ENCODE assay signal across 8 cellular contexts in the genomic region with DNA sequence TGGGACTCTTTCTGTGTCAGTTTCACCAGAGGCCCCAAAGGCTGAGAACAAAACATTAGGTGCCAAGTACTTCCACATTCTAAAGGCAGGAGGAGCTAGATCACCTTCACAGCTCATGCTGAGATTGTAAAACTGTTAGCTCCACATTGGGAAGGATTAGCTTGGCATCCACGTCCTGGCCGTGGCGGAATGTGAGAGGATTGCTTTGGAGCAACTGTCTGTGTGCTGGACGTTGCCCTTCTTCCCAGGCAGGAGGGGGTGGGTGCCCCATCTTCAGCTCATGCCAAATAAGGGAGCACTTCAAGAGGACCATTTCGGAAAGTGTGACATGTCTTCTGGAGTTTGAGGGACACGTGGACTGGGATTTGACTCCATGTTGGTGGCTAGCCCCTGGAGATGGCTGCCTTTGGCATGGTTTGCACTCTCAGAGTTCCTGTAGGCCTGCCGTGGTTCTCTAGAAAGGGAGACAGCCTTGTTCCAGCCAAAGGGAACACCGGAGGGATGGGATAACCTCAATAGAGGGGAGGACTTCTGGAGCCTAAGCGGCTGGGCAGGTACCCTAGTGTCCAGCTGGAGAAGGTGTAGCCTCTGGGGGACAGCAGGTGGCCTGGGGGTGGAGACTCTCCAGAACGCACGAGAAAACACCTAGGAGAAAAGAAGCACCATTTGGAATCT. TPM values are rescaled to one million over a fixed set of nuclear protein-coding genes. Genes with fewer than 3 reads are reported as not detected.
A peak's percentile ranks its signal among the peaks of the same experiment; 100 is the strongest.
DNase-seq lines count a peak whose midpoint lies in the region; FAIRE-seq and TF ChIP-seq lines count a peak whose summit lies in the region.
"Had no signal": no experiment of that assay in that cellular context is flagged by ENCODE, and none has a peak within 500 bp of the region (broad histone marks: within the 10 kb centered on the region; RNA-seq: fewer than 3 reads in every experiment).

No MANE protein-coding gene starts in this region.

- no peak overlapping the region for H2BK15ac ChIP-seq in H1 (ENCODE audit: low read length)

- H3K79me2 ChIP-seq in MM.1S (ENCODE audit: low read length) (no peaks in the 10 kb centered on the region), H1 (ENCODE audit: control insufficient read depth in 1 of 2, insufficient read depth in 2 of 2, low read length in 2 of 2) (no peaks in the 10 kb centered on the region)

- no peak overlapping the region for H3K14ac ChIP-seq in H1 (ENCODE audit: insufficient read length)

- H3K27ac Mint-ChIP-seq in progenitor cell of endocrine pancreas = peak overlapping the region; percentile 20

- no peaks in the 10 kb centered on the region for H4K20me1 ChIP-seq in MM.1S (ENCODE audit: insufficient read depth, low read length)
- H4K20me1 ChIP-seq in H1 (replicated peaks in 1 of 2; ENCODE audit: control insufficient read depth in 1 of 2, insufficient read depth in 2 of 2, low read length in 2 of 2) = no peaks in the 10 kb centered on the region

- H3K56ac ChIP-seq in H1 (replicated peaks; ENCODE audit: insufficient read length, low read depth, low read length) = no peak overlapping the region

- H3K4me1 Mint-ChIP-seq in progenitor cell of endocrine pancreas (ENCODE audit: low read depth) = peaks cover 3% of the 10 kb centered on the region

- H3K23ac ChIP-seq in H1 (ENCODE audit: insufficient read length) = no peak overlapping the region

- whole genome bisulfite sequencing in H1 (ENCODE audit: extremely low coverage in 1 of 2, insufficient coverage in 1 of 2, insufficient read length in 1 of 2, insufficient replicate concordance in 2 of 2, low coverage in 1 of 2, low lambda C conversion rate in 2 of 2, missing lambda C conversion rate in 1 of 2), 2 experiments = 83% methylated on average over 11 of the region's 11 CpGs; no CpG with 5 or more reads in 1 of the 2 experiments

- no peak overlapping the region for H4K91ac ChIP-seq in H1 (replicated peaks; ENCODE audit: insufficient read length, low read length)

- peak; percentile 52 for FAIRE-seq in H1 (lab: Jason Lieb, UNC)

- H3K9me3 Mint-ChIP-seq in progenitor cell of endocrine pancreas (ENCODE audit: low read depth) = no peaks in the 10 kb centered on the region

- H2BK5ac ChIP-seq in H1 (ENCODE audit: low read depth, low read length) = no peak overlapping the region

- H4K8ac ChIP-seq in H1 (ENCODE audit: extremely low read depth, insufficient read depth, low read length) = no peak overlapping the region

- H3K23me2 ChIP-seq in H1 (ENCODE audit: low read depth, low read length) = no peaks in the 10 kb centered on the region

- no peak overlapping the region for H3K4me3 ChIP-seq in MM.1S (ENCODE audit: low read length)
- no peak overlapping the region for H3K4me3 ChIP-seq in H1 (ENCODE audit: extremely low read depth in 1 of 4, insufficient read depth in 2 of 4, low read depth in 3 of 4, low read length in 4 of 4)
- H3K4me3 ChIP-seq: stomach had no signal

- peak; percentile 57 to 73 for TF ChIP-seq RAD21 in H1 (IDR thresholded peaks at IDR 0.05 in 1 of 2, conservative IDR thresholded peaks at IDR 0.05 in 1 of 2; ENCODE audit: low read depth in 2 of 2, low read length in 2 of 2)

- H2BK20ac ChIP-seq in H1 (ENCODE audit: low read length) = no peak overlapping the region

- H3K4me3 Mint-ChIP-seq in progenitor cell of endocrine pancreas (ENCODE audit: low read depth) = no peak overlapping the region

- no peak overlapping the region for H3K9ac ChIP-seq in MM.1S (ENCODE audit: low read length)
- no peak overlapping the region for H3K9ac ChIP-seq in H1 (replicated peaks in 1 of 4; ENCODE audit: extremely low read depth in 1 of 4, low read depth in 3 of 4, low read length in 3 of 4)

- H3K4me1 ChIP-seq in MM.1S (ENCODE audit: low read length) (no peaks in the 10 kb centered on the region), H1 (replicated peaks in 1 of 4; ENCODE audit: control insufficient read depth in 3 of 4, insufficient read depth in 4 of 4, low read length in 3 of 4) (peaks cover 0 to 4% (median 0%) of the 10 kb centered on the region in 4 experiments; a peak in 4 of 7 replicates)
- H3K4me1 ChIP-seq: stomach had no signal

- peak overlapping the region; percentile 29; the same call in 1 of the 2 replicates for H2BK12ac ChIP-seq in H1 (ENCODE audit: low read depth, low read length)

- TF ChIP-seq POLR2A in H1 (IDR thresholded peaks at IDR 0.05; ENCODE audit: control extremely low read depth in 1 of 2, low read depth in 2 of 2, low read length in 2 of 2) = no peak

- H3K36me3 ChIP-seq in MM.1S (replicated peaks; ENCODE audit: insufficient read depth, low read length) (no peaks in the 10 kb centered on the region), H1 (ENCODE audit: control insufficient read depth in 2 of 4, insufficient read depth in 4 of 4, low read length in 3 of 4) (no peaks in the 10 kb centered on the region)
- H3K36me3 ChIP-seq: stomach had no signal

- H3K4me2 ChIP-seq in MM.1S (ENCODE audit: low read depth, low read length) (no peak overlapping the region), H1 (ENCODE audit: insufficient read depth in 1 of 2, low read depth in 2 of 2, low read length in 2 of 2) (no peak overlapping the region)

- H4K5ac ChIP-seq in H1 (ENCODE audit: insufficient read length, low read depth, low read length) = no peak overlapping the region

- TF ChIP-seq CTCF in GM12873 (IDR thresholded peaks at IDR 0.05; ENCODE audit: insufficient read depth, low read depth, low read length, missing control alignments) (peak; percentile 50), MM.1S (IDR thresholded peaks at IDR 0.05; ENCODE audit: low read length) (peak; percentile 31), H1 (IDR thresholded peaks at IDR 0.05; ENCODE audit: control extremely low read depth in 1 of 3, insufficient read depth in 1 of 3, low read depth in 1 of 3, low read length in 3 of 3) (peak in 2 of 3 experiments; percentile 49 to 74; a peak in 3 of 4 replicates), progenitor cell of endocrine pancreas (IDR thresholded peaks at IDR 0.05; ENCODE audit: unreplicated experiment) (peak; percentile 35)

- no peak for TF ChIP-seq EP300 in H1 (IDR thresholded peaks at IDR 0.05; ENCODE audit: borderline replicate concordance in 1 of 2, low read depth in 2 of 2, low read length in 2 of 2)

- H3K4ac ChIP-seq in H1 (replicated peaks; ENCODE audit: insufficient read length, low read depth, low read length) = no peak overlapping the region

- H3K9me3 ChIP-seq in MM.1S (replicated peaks; ENCODE audit: insufficient read depth, low read length) (no peaks in the 10 kb centered on the region), H1 (ENCODE audit: insufficient read depth in 2 of 2, low read depth in 1 of 2, low read length in 1 of 2) (no peaks in the 10 kb centered on the region; a peak in 1 of 4 replicates)
- H3K9me3 ChIP-seq: stomach had no signal

- H3K27me3 Mint-ChIP-seq in progenitor cell of endocrine pancreas = no peaks in the 10 kb centered on the region

- POLR2A ChIA-PET in H1 (lab: Charles Lee; ENCODE audit: partially characterized antibody) = interaction anchor here (1.2 to 2.0 kb wide), 2 partner anchors 11 to 38 kb away, joined by 4 to 5 read pairs; partner anchors contain the start of gene LUC7L2

- H3K9me2 ChIP-seq in MM.1S (replicated peaks; ENCODE audit: insufficient read depth, low read length) = no peaks in the 10 kb centered on the region

- H3K18ac ChIP-seq in H1 (ENCODE audit: extremely low read depth, low read length) = no peak overlapping the region

- CTCF ChIA-PET in H1 (lab: Charles Lee; ENCODE audit: partially characterized antibody) = interaction anchor here (0.5 to 4.0 kb wide), 22 partner anchors 8 to 251 kb away, joined by 3 to 54 read pairs (median 3); partner anchors contain the start of genes FMC1 and LUC7L2

- no peaks in the 10 kb centered on the region for H3K79me1 ChIP-seq in H1 (ENCODE audit: low read depth, low read length)

- no peaks in the 10 kb centered on the region for H3F3A ChIP-seq in MM.1S (ENCODE audit: insufficient read depth, low read length)

- H3K27me3 ChIP-seq in MM.1S (replicated peaks; ENCODE audit: insufficient read depth, low read length) (no peaks in the 10 kb centered on the region), H1 (replicated peaks in 1 of 4; ENCODE audit: control insufficient read depth in 3 of 4, extremely low read depth in 1 of 4, insufficient read depth in 3 of 4, low read length in 3 of 4) (no peaks in the 10 kb centered on the region)
- H3K27me3 ChIP-seq: stomach had no signal

- H2AFZ ChIP-seq in MM.1S (ENCODE audit: low read length) = no peak overlapping the region
- peak overlapping the region; percentile 55; the same call in 1 of the 2 replicates for H2AFZ ChIP-seq in H1 (ENCODE audit: low read length)

- no peak overlapping the region for H2BK120ac ChIP-seq in H1 (replicated peaks; ENCODE audit: low read depth, low read length)

- DNase-seq in MM.1S (no peak), H1 (ENCODE audit: low read depth in 1 of 2, low spot score in 2 of 2) (peak; percentile 5 to 44), progenitor cell of endocrine pancreas (ENCODE audit: low spot score, unreplicated experiment) (no peak), T-helper 9 cell (no peak), NCI-H2081 (lab: John Stamatoyannopoulos, UW) (no peak)
- DNase-seq in activated naive CD4-positive, alpha-beta T cell (lab: John Stamatoyannopoulos, UW) = no peak
- DNase-seq: stomach had no signal

- H3K27ac ChIP-seq in MM.1S (ENCODE audit: low read length) = no peak overlapping the region
- H3K27ac ChIP-seq in H1 (ENCODE audit: low read depth, low read length) = no peak overlapping the region
- H3K27ac ChIP-seq: stomach had no signal

- H3K36me3 Mint-ChIP-seq in progenitor cell of endocrine pancreas (ENCODE audit: insufficient read depth) = no peaks in the 10 kb centered on the region

- H2AK5ac ChIP-seq in H1 (ENCODE audit: low read depth, low read length) = no peak overlapping the region

RNA-seq across cellular contexts. Expression of gene FMC1, which starts 19.9 kb away (rescaled TPM):
- 13.6 and 15.8 TPM in 2 replicates for total RNA-seq in H1 (2021; fragmentation: NEBNext Ultra II Directional; extraction: Animal tissue kit (Norgen Biotek cat#: 25700))
- 23.3 and 28.4 TPM in 2 replicates for polyA plus RNA-seq in H1 (2011; rRNA removed)
- polyA plus RNA-seq in H1 (2011; cell fraction: cytosol; rRNA removed) = 23.3 TPM
- 17.7 TPM for polyA plus RNA-seq in H1 (2011; cell fraction: nucleus; rRNA removed)
- 16.6 to 31.5 TPM (median 19.4 TPM) in 4 replicates for polyA plus RNA-seq in H1 (2012, experiment 1 of 2)
- polyA plus RNA-seq in H1 (2012, experiment 2 of 2) = 29.7 TPM
- 32.2 TPM for polyA plus RNA-seq in H1 (2013, experiment 1 of 2)
- 39.3 TPM for polyA plus RNA-seq in H1 (2013, experiment 2 of 2)
- 4.1 and 6.5 TPM in 2 replicates for polyA minus RNA-seq in H1 (2011; rRNA and poly(A)+ RNA removed)
- polyA minus RNA-seq in H1 (2011; cell fraction: cytosol; rRNA and poly(A)+ RNA removed) = 2.3 TPM
- 6.2 TPM for polyA minus RNA-seq in H1 (2011; cell fraction: nucleus; rRNA and poly(A)+ RNA removed)
- total RNA-seq in progenitor cell of endocrine pancreas = 17.9 and 18.6 TPM in 2 replicates

RNA-seq across cellular contexts. Expression of gene LUC7L2, which starts 38.5 kb away (rescaled TPM):
- 64.1 and 67.8 TPM in 2 replicates for total RNA-seq in H1 (2021; fragmentation: NEBNext Ultra II Directional; extraction: Animal tissue kit (Norgen Biotek cat#: 25700))
- 22.9 and 37.3 TPM in 2 replicates for polyA plus RNA-seq in H1 (2011; rRNA removed)
- polyA plus RNA-seq in H1 (2011; cell fraction: cytosol; rRNA removed) = 39.7 TPM
- polyA plus RNA-seq in H1 (2011; cell fraction: nucleus; rRNA removed) = 78.5 TPM
- 37.9 to 53.9 TPM (median 47.2 TPM) in 4 replicates for polyA plus RNA-seq in H1 (2012, experiment 1 of 2)
- 7.0 TPM for polyA plus RNA-seq in H1 (2012, experiment 2 of 2)
- polyA plus RNA-seq in H1 (2013, experiment 1 of 2) = 40.6 TPM
- 39.7 TPM for polyA plus RNA-seq in H1 (2013, experiment 2 of 2)
- 21.7 and 37.4 TPM in 2 replicates for polyA minus RNA-seq in H1 (2011; rRNA and poly(A)+ RNA removed)
- polyA minus RNA-seq in H1 (2011; cell fraction: cytosol; rRNA and poly(A)+ RNA removed) = 49.8 TPM
- 159 TPM for polyA minus RNA-seq in H1 (2011; cell fraction: nucleus; rRNA and poly(A)+ RNA removed)
- total RNA-seq in progenitor cell of endocrine pancreas = 90.9 and 94.7 TPM in 2 replicates

Comparison
In these comparisons a context has a peak if more than half of its experiments do, and no peak if none do; other contexts are left out.
1. DNase-seq: peak in H1 (2 of 2); none in MM.1S (single experiment), progenitor cell of endocrine pancreas (single experiment), T-helper 9 cell (single experiment), activated naive CD4-positive, alpha-beta T cell (0 of 4) and NCI-H2081 (0 of 2).
2. Peak in every context shown above with its lines, with median percentiles within 50 percentile points of each other: CTCF ChIP-seq.